9 cellular contexts compared by ENCODE assay signal in genomic region chr15:63474810-63475316, GRCh38. TPM values are rescaled to one million over a fixed set of nuclear protein-coding genes. Genes with fewer than 3 reads are reported as not detected.
DNase-seq lines count a peak whose midpoint lies in the region; ATAC-seq, FAIRE-seq and TF ChIP-seq lines count a peak whose summit lies in the region.
"Had no signal": no experiment of that assay in that cellular context is flagged by ENCODE, and none has a peak within 500 bp of the region (broad histone marks: within the 10 kb centered on the region; RNA-seq: fewer than 3 reads in every experiment).

No MANE protein-coding gene starts in this region.

- ATAC-seq in GM19468 (IDR thresholded peaks at IDR 0.05; ENCODE audit: extremely low read depth, unreplicated experiment) (peak; percentile 27), HG03520 (IDR thresholded peaks at IDR 0.05; ENCODE audit: unreplicated experiment) (peak; percentile 60)
- peak; percentile 8 for ATAC-seq in activated naive CD8-positive, alpha-beta T cell treated with anti-CD3 and anti-CD28 coated beads, Interleukin-2, amount 50 U/mL, for 24 hours

- H3K36me3 ChIP-seq in sigmoid colon, result no peaks in the 10 kb centered on the region

- H3K4me1 ChIP-seq in sigmoid colon, result peaks cover 0 to 32% (median 23%) of the 10 kb centered on the region in 4 donors

- peak; percentile 91 for FAIRE-seq in GM12892 (lab: Jason Lieb, UNC)

- H3K4me1 Mint-ChIP-seq in activated naive CD8-positive, alpha-beta T cell treated with anti-CD3 and anti-CD28 coated beads, Interleukin-2, amount 50 U/mL, for 24 hours, result peaks cover 69% of the 10 kb centered on the region

- DNase-seq in GM12892 (ENCODE audit: insufficient read length) (peak; percentile 48), sigmoid colon (no peak), cerebellum (ENCODE audit: low spot score) (no peak), HEK293T (ENCODE audit: extremely low spot score) (no peak), erythroblast (lab: John Stamatoyannopoulos, UW) (no peak)
- no peak for DNase-seq in activated naive CD8-positive, alpha-beta T cell treated with anti-CD3 and anti-CD28 coated beads, Interleukin-2, amount 50 U/mL, for 24 hours

- H3K4me3 ChIP-seq in sigmoid colon, result no peak overlapping the region
- H3K4me3 ChIP-seq: SK-N-MC had no signal

- TF ChIP-seq CTCF in sigmoid colon (IDR thresholded peaks at IDR 0.05), result no peak

- peak overlapping the region in 3 of 4 donors; percentile 50 to 65 (median 65) for H3K27ac ChIP-seq in sigmoid colon
- H3K27ac ChIP-seq: SK-N-MC had no signal

- CTCF ChIA-PET in HEK293T (lab: Yijun Ruan, JAX), result no interaction called here

- intact Hi-C loops in sigmoid colon (cut with DNase I), result no loop called here

- H3K4me3 Mint-ChIP-seq in activated naive CD8-positive, alpha-beta T cell treated with anti-CD3 and anti-CD28 coated beads, Interleukin-2, amount 50 U/mL, for 24 hours, result no peak overlapping the region

- no peaks in the 10 kb centered on the region for H3K27me3 Mint-ChIP-seq in activated naive CD8-positive, alpha-beta T cell treated with anti-CD3 and anti-CD28 coated beads, Interleukin-2, amount 50 U/mL, for 24 hours

- no peaks in the 10 kb centered on the region for H3K9me3 ChIP-seq in sigmoid colon

- peak overlapping the region; percentile 83 for H3K27ac Mint-ChIP-seq in activated naive CD8-positive, alpha-beta T cell treated with anti-CD3 and anti-CD28 coated beads, Interleukin-2, amount 50 U/mL, for 24 hours

- no peaks in the 10 kb centered on the region for H3K36me3 Mint-ChIP-seq in activated naive CD8-positive, alpha-beta T cell treated with anti-CD3 and anti-CD28 coated beads, Interleukin-2, amount 50 U/mL, for 24 hours (ENCODE audit: low read depth)

- TF ChIP-seq POLR2A in GM12892 (IDR thresholded peaks at IDR 0.05; ENCODE audit: low read depth, low read length), result peak; percentile 62; the same call in 1 of the 2 replicates
- TF ChIP-seq POLR2A in sigmoid colon (IDR thresholded peaks at IDR 0.05), result no peak
- no peak for TF ChIP-seq POLR2A in erythroblast (IDR thresholded peaks at IDR 0.05; ENCODE audit: low read length)

- H3K9me3 Mint-ChIP-seq in activated naive CD8-positive, alpha-beta T cell treated with anti-CD3 and anti-CD28 coated beads, Interleukin-2, amount 50 U/mL, for 24 hours, result no peaks in the 10 kb centered on the region

- no peaks in the 10 kb centered on the region for H3K27me3 ChIP-seq in sigmoid colon

- POLR2A ChIA-PET in HEK293T (lab: Yijun Ruan, JAX), result no interaction called here

- no peak for TF ChIP-seq EP300 in sigmoid colon (IDR thresholded peaks at IDR 0.05)

- WGBS in sigmoid colon, 2 donors, result 32 to 57% methylated on average over 9 of the region's 9 CpGs

TF ChIP-seq in HEK293T, 16 proteins besides CTCF, POLR2A, EP300 and RAD21:
- TF ChIP-seq BHLHE40 (IDR thresholded peaks at IDR 0.05; ENCODE audit: borderline replicate concordance) (no peak), PKNOX1 (IDR thresholded peaks at IDR 0.05) (no peak), L3MBTL2 (conservative IDR thresholded peaks at IDR 0.05) (no peak), HDGF (IDR thresholded peaks at IDR 0.05; ENCODE audit: borderline replicate concordance) (no peak), FOXM1 (IDR thresholded peaks at IDR 0.05; ENCODE audit: borderline replicate concordance) (no peak), SUZ12 (IDR thresholded peaks at IDR 0.05) (no peak), FOXK2 (IDR thresholded peaks at IDR 0.05) (no peak), CTBP1 (IDR thresholded peaks at IDR 0.05; ENCODE audit: borderline replicate concordance) (no peak), ARNT (IDR thresholded peaks at IDR 0.05) (no peak), FOXA1 (IDR thresholded peaks at IDR 0.05) (no peak), NFRKB (IDR thresholded peaks at IDR 0.05) (no peak), ELF4 (IDR thresholded peaks at IDR 0.05) (no peak), LEF1 (IDR thresholded peaks at IDR 0.05; ENCODE audit: borderline replicate concordance) (no peak), SP1 (IDR thresholded peaks at IDR 0.05) (no peak), ZNF384 (IDR thresholded peaks at IDR 0.05) (no peak), TARDBP (IDR thresholded peaks at IDR 0.05) (no peak)

RNA-seq across cellular contexts. Expression of gene USP3, which starts 29.5 kb away (rescaled TPM):
- polyA plus RNA-seq in GM12892 (2012; ENCODE audit: missing spikeins), result 27.9 TPM
- total RNA-seq in sigmoid colon (10 to 100 TPM; 46.4 to 66.5 (median 64.8) TPM), cerebellum (120 TPM)
- polyA plus RNA-seq in sigmoid colon, result 10 to 100 TPM; 20.4 to 31.4 (median 26.4) TPM

Comparison
In these comparisons a context has a peak if more than half of its experiments do, and no peak if none do; other contexts are left out.
1. ATAC-seq: peak in every context shown above with its lines; median percentile 60 in HG03520; 27 in GM19468; 8 in activated naive CD8-positive, alpha-beta T cell treated with anti-CD3 and anti-CD28 coated beads, Interleukin-2, amount 50 U/mL, for 24 hours.